In the genomic region with DNA sequence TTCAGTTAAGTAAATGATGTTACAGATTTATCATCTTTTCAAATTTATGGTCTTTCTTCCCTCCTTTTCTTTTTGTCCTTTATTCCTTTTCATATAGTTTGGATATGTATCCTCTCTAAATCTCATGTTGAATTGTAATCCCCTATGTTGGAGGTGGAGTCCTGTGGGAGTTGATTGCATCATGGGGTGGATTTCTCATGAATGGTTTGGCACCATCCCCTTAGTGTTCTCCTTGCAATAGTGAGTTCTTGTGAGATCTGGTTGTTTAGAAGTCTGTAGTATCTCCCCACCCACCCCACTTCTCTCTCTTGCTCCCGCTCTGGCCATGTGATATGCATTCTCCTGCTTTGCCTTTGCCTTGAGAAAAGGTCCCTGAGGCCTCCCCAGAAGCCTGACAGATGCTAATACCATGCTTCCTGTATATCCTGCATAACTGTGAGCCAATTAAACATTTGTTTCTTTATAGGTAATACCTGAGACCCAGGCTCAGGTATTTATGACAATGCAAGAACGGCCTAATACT, we compare ENCODE assay signal across 22 cellular contexts.
"Had no signal": no experiment of that assay in that cellular context is flagged by ENCODE, and none has a peak within 500 bp of the region (broad histone marks: within the 10 kb centered on the region; RNA-seq: fewer than 3 reads in every experiment).

No MANE protein-coding gene starts in this region.

- H3K36me3 Mint-ChIP-seq: activated naive CD8-positive, alpha-beta T cell had no signal

- H3K9me3 Mint-ChIP-seq: activated T-helper 1 cell treated with anti-CD3 and anti-CD28 coated beads, Interleukin-12 subunit alpha, Interleukin-12 subunit beta, Interleukin-2, Interleukin-4 antibody, amounts not matched to agents 30 ng/mL and 10 ng/mL and 1 ng/mL, durations not matched to agents 14 hours and 24 hours and 36 hours; effector memory CD8-positive, alpha-beta T cell had no signal

- H3K9me3 ChIP-seq: body of pancreas, lower lobe of right lung, sigmoid colon, tibial artery had no signal

- FAIRE-seq: urothelium cell line had no signal

- H3K36me3 ChIP-seq: lower lobe of right lung, sigmoid colon, tibial artery had no signal

- DNase-seq: activated CD4-positive, alpha-beta T cell treated with anti-CD3 and anti-CD28 coated beads for 36 hours; activated CD4-positive, alpha-beta T cell treated with anti-CD3 and anti-CD28 coated beads, Interleukin-2, amount 50 U/mL, for 48 hours; activated gamma-delta T cell treated with Interleukin-2 at 50 U/mL for 16 hours; activated T-cell treated with anti-CD3 and anti-CD28 coated beads for 4 hours; amygdala; body of pancreas; caudate nucleus; effector memory CD8-positive, alpha-beta T cell; islet precursor cell; lower lobe of right lung; midbrain; sigmoid colon; stimulated activated CD4-positive, alpha-beta T cell treated with anti-CD3 and anti-CD28 coated beads, Interleukin-1b, Interleukin-23, amount 100 ng/mL, for 48 hours; stimulated activated naive CD8-positive, alpha-beta T cell treated with anti-CD3 and anti-CD28 coated beads, Interleukin-15, Interleukin-2, amounts not matched to agents 100 U/mL and 50 U/mL, for 24 hours; substantia nigra; SW 1271; T-helper 2 cell; tibial artery had no signal

- H3K27ac ChIP-seq: body of pancreas, lower lobe of right lung, sigmoid colon, tibial artery had no signal

- H3K27ac Mint-ChIP-seq: activated CD4-positive, alpha-beta T cell treated with anti-CD3 and anti-CD28 coated beads for 36 hours; activated naive CD8-positive, alpha-beta T cell; activated T-helper 1 cell treated with anti-CD3 and anti-CD28 coated beads, Interleukin-12 subunit alpha, Interleukin-12 subunit beta, Interleukin-2, Interleukin-4 antibody, amounts not matched to agents 30 ng/mL and 10 ng/mL and 1 ng/mL, durations not matched to agents 14 hours and 24 hours and 36 hours; effector memory CD8-positive, alpha-beta T cell; nephron had no signal

- ATAC-seq: activated CD4-positive, alpha-beta T cell treated with anti-CD3 and anti-CD28 coated beads for 36 hours; body of pancreas; effector memory CD8-positive, alpha-beta T cell; lower lobe of right lung; stimulated activated naive CD8-positive, alpha-beta T cell treated with anti-CD3 and anti-CD28 coated beads, Interleukin-15, Interleukin-2, amounts not matched to agents 100 U/mL and 50 U/mL, for 24 hours had no signal

- H3K27me3 ChIP-seq: body of pancreas, sigmoid colon, tibial artery had no signal

- H3K4me3 Mint-ChIP-seq: activated CD4-positive, alpha-beta T cell treated with anti-CD3 and anti-CD28 coated beads for 36 hours; activated naive CD8-positive, alpha-beta T cell; activated T-helper 1 cell treated with anti-CD3 and anti-CD28 coated beads, Interleukin-12 subunit alpha, Interleukin-12 subunit beta, Interleukin-2, Interleukin-4 antibody, amounts not matched to agents 30 ng/mL and 10 ng/mL and 1 ng/mL, durations not matched to agents 14 hours and 24 hours and 36 hours; effector memory CD8-positive, alpha-beta T cell; nephron had no signal

- H3K4me3 ChIP-seq: body of pancreas, lower lobe of right lung, sigmoid colon, tibial artery had no signal

- H3K4me1 ChIP-seq: body of pancreas, lower lobe of right lung, sigmoid colon, tibial artery had no signal

- H3K27me3 Mint-ChIP-seq: activated naive CD8-positive, alpha-beta T cell had no signal
